ENCODE assay signal across 1 cellular context in genomic region chr1:204251286-204251685, GRCh38.
TF ChIP-seq lines count a peak whose summit lies in the region.

No MANE protein-coding gene starts in this region.

TF ChIP-seq in H1, 55 proteins besides CTCF, POLR2A, EP300 and RAD21 (continued from another document):
- TF ChIP-seq PHF8 (conservative IDR thresholded peaks at IDR 0.05; ENCODE audit: low read depth, low read length) (no peak), RBBP5 (IDR thresholded peaks at IDR 0.05; ENCODE audit: borderline replicate concordance, low read depth, low read length) (no peak), KDM4A (IDR thresholded peaks at IDR 0.05; ENCODE audit: low read depth, low read length, severe bottlenecking) (no peak), JUND (IDR thresholded peaks at IDR 0.05; ENCODE audit: low read length) (no peak), CTBP2 (IDR thresholded peaks at IDR 0.05; ENCODE audit: borderline replicate concordance, insufficient read depth, insufficient read length, low read length) (no peak), BACH1 (IDR thresholded peaks at IDR 0.05; ENCODE audit: low read length) (no peak), CHD7 (IDR thresholded peaks at IDR 0.05; ENCODE audit: insufficient replicate concordance, low read length) (no peak)
